Comparison of ENCODE assay signal across 27 cellular contexts in genomic region chr1:59766463-59766862, GRCh38. TPM values are rescaled to one million over a fixed set of nuclear protein-coding genes. Genes with fewer than 3 reads are reported as not detected.
A peak's percentile ranks its signal among the peaks of the same experiment; 100 is the strongest.
DNase-seq lines count a peak whose midpoint lies in the region; ATAC-seq and TF ChIP-seq lines count a peak whose summit lies in the region.
"Had no signal": no experiment of that assay in that cellular context is flagged by ENCODE, and none has a peak within 500 bp of the region (broad histone marks: within the 10 kb centered on the region; RNA-seq: fewer than 3 reads in every experiment).

No MANE protein-coding gene starts in this region.

- no peak overlapping the region for H2BK120ac ChIP-seq in mesenchymal stem cell (ENCODE audit: low read depth, low read length)

- H3K4me1 ChIP-seq in adipocyte (ENCODE audit: control insufficient read depth, insufficient read depth, low read length): peaks cover 3% of the 10 kb centered on the region
- H3K4me1 ChIP-seq in mesenchymal stem cell (ENCODE audit: control insufficient read depth, insufficient read depth, low read depth, low read length): peaks cover 4% of the 10 kb centered on the region
- peaks cover 19% of the 10 kb centered on the region for H3K4me1 ChIP-seq in vagina
- no peaks in the 10 kb centered on the region for H3K4me1 ChIP-seq in CD8-positive, alpha-beta T cell (ENCODE audit: insufficient read depth, low read length)
- H3K4me1 ChIP-seq: colonic mucosa, upper lobe of left lung had no signal

- H3K4me3 Mint-ChIP-seq in CD8-positive, alpha-beta T cell: no peak overlapping the region
- H3K4me3 Mint-ChIP-seq: activated CD4-positive, alpha-beta T cell treated with anti-CD3 and anti-CD28 coated beads for 36 hours; activated T-cell treated with anti-CD3 and anti-CD28 coated beads, Interleukin-2, amount 50 U/mL, for 4 hours; effector memory CD8-positive, alpha-beta T cell; T-helper 1 cell treated with Interleukin-12 subunit alpha and Interleukin-12 subunit beta and Interleukin-4 antibody, amounts not matched to agents 30 μg/mL and 1 μg/mL, for 36 hours had no signal

- H3K9ac ChIP-seq in adipocyte (ENCODE audit: low read length) (no peak overlapping the region), mesenchymal stem cell (ENCODE audit: low read length) (peak overlapping the region; percentile 24)
- H3K9ac ChIP-seq: BLaER1 had no signal

- H3K9me3 Mint-ChIP-seq in CD8-positive, alpha-beta T cell: no peaks in the 10 kb centered on the region
- H3K9me3 Mint-ChIP-seq: activated T-cell treated with anti-CD3 and anti-CD28 coated beads, Interleukin-2, amount 50 U/mL, for 4 hours; effector memory CD8-positive, alpha-beta T cell; T-helper 1 cell treated with Interleukin-12 subunit alpha and Interleukin-12 subunit beta and Interleukin-4 antibody, amounts not matched to agents 30 μg/mL and 1 μg/mL, for 36 hours had no signal

- H3K27ac ChIP-seq in mesenchymal stem cell (ENCODE audit: low read length, poor library complexity, severe bottlenecking): no peak overlapping the region
- no peak overlapping the region for H3K27ac ChIP-seq in vagina
- H3K27ac ChIP-seq in CD8-positive, alpha-beta T cell (ENCODE audit: low read depth, low read length): no peak overlapping the region
- H3K27ac ChIP-seq: BLaER1, colonic mucosa, PC-9, upper lobe of left lung had no signal

- DNase-seq in NCI-H510A treated with DMSO at 0.1 percent for 48 hours (lab: John Stamatoyannopoulos, UW): peak; percentile 25
- no peak for DNase-seq in NCI-H510A (lab: John Stamatoyannopoulos, UW)
- peak; percentile 26 for DNase-seq in adipocyte (ENCODE audit: low read depth)
- no peak for DNase-seq in mesenchymal stem cell
- DNase-seq in vagina (ENCODE audit: extremely low spot score in 2 of 2): no peak
- no peak for DNase-seq in superior temporal gyrus (ENCODE audit: extremely low spot score)
- DNase-seq in CD8-positive, alpha-beta T cell: no peak
- no peak for DNase-seq in SIG-M5 (lab: John Stamatoyannopoulos, UW)
- DNase-seq: activated CD4-positive, alpha-beta T cell treated with anti-CD3 and anti-CD28 coated beads for 36 hours; activated naive CD4-positive, alpha-beta T cell; activated T-cell treated with anti-CD3 and anti-CD28 coated beads, Interleukin-2, amount 50 U/mL, for 4 hours; amniotic stem cell; Calu3; colonic mucosa; effector memory CD8-positive, alpha-beta T cell; islet precursor cell; KG1; NCI-H1436 treated with DMSO at 0.1 percent for 48 hours; NCI-H2227 treated with DMSO at 0.1 percent for 48 hours; PC-9; SHP77; upper lobe of left lung had no signal

- no peak overlapping the region for H3K4me2 ChIP-seq in mesenchymal stem cell (ENCODE audit: low read length, poor library complexity, severe bottlenecking)
- H3K4me2 ChIP-seq: BLaER1, PC-9 had no signal

- no peak overlapping the region for H4K8ac ChIP-seq in mesenchymal stem cell (ENCODE audit: low read length)

- no peak overlapping the region for H2BK12ac ChIP-seq in mesenchymal stem cell (ENCODE audit: low read length in 2 of 2)

- intact Hi-C loops in vagina (cut with DNase I): no loop called here
- intact Hi-C loops in CD8-positive, alpha-beta T cell (cut with DNase I, micrococcal nuclease): no loop called here

- H3K27me3 ChIP-seq in adipocyte (replicated peaks; ENCODE audit: control insufficient read depth, insufficient read depth, low read length) (no peaks in the 10 kb centered on the region), mesenchymal stem cell (ENCODE audit: control insufficient read depth in 1 of 2, insufficient read depth in 1 of 2, low read length in 2 of 2) (no peaks in the 10 kb centered on the region), vagina (no peaks in the 10 kb centered on the region)
- H3K27me3 ChIP-seq in CD8-positive, alpha-beta T cell (ENCODE audit: insufficient read depth, low read length): no peaks in the 10 kb centered on the region
- H3K27me3 ChIP-seq: BLaER1, colonic mucosa, upper lobe of left lung had no signal

- no peak for TF ChIP-seq CTCF in vagina (IDR thresholded peaks at IDR 0.05)
- TF ChIP-seq CTCF in CD8-positive, alpha-beta T cell (IDR thresholded peaks at IDR 0.05): no peak

- WGBS in mesenchymal stem cell: 78% methylated on average over 6 of the region's 7 CpGs

- peaks cover under 1% of the 10 kb centered on the region for H3K27me3 Mint-ChIP-seq in CD8-positive, alpha-beta T cell (ENCODE audit: low read depth)
- H3K27me3 Mint-ChIP-seq: activated CD4-positive, alpha-beta T cell treated with anti-CD3 and anti-CD28 coated beads for 36 hours; effector memory CD8-positive, alpha-beta T cell; progenitor cell of endocrine pancreas had no signal

- H3K9me3 ChIP-seq in adipocyte (ENCODE audit: control insufficient read depth, low read length) (no peaks in the 10 kb centered on the region), mesenchymal stem cell (ENCODE audit: control insufficient read depth, low read length) (no peaks in the 10 kb centered on the region), vagina (no peaks in the 10 kb centered on the region)
- no peaks in the 10 kb centered on the region for H3K9me3 ChIP-seq in CD8-positive, alpha-beta T cell (ENCODE audit: low read length)
- H3K9me3 ChIP-seq: BLaER1, colonic mucosa, upper lobe of left lung had no signal

- no peak overlapping the region for H3K18ac ChIP-seq in mesenchymal stem cell (ENCODE audit: low read depth in 1 of 2, low read length in 2 of 2)

- no peak overlapping the region for H2BK15ac ChIP-seq in mesenchymal stem cell (ENCODE audit: low read depth, poor library complexity, severe bottlenecking)

- POLR2A ChIA-PET in CD8-positive, alpha-beta T cell (lab: Charles Lee): no interaction called here

- H2AK5ac ChIP-seq in mesenchymal stem cell (ENCODE audit: low read length, severe bottlenecking): no peak overlapping the region

- H3K79me1 ChIP-seq in mesenchymal stem cell (replicated peaks; ENCODE audit: low read length, poor library complexity, severe bottlenecking): no peaks in the 10 kb centered on the region

- H3K36me3 ChIP-seq in adipocyte (ENCODE audit: control insufficient read depth, insufficient read depth, low read length, severe bottlenecking) (no peaks in the 10 kb centered on the region), mesenchymal stem cell (ENCODE audit: control insufficient read depth in 1 of 2, insufficient read depth in 2 of 2, low read depth in 1 of 2, low read length in 2 of 2) (no peaks in the 10 kb centered on the region), vagina (no peaks in the 10 kb centered on the region)
- H3K36me3 ChIP-seq in CD8-positive, alpha-beta T cell (ENCODE audit: insufficient read depth, low read length): no peaks in the 10 kb centered on the region
- H3K36me3 ChIP-seq: BLaER1, colonic mucosa, upper lobe of left lung had no signal

- ATAC-seq in CD8-positive, alpha-beta T cell: no peak
- ATAC-seq: activated CD4-positive, alpha-beta T cell treated with anti-CD3 and anti-CD28 coated beads for 36 hours; activated T-cell treated with anti-CD3 and anti-CD28 coated beads, Interleukin-2, amount 50 U/mL, for 4 hours; effector memory CD8-positive, alpha-beta T cell; esophagus mucosa had no signal

- no peak overlapping the region for H3K4ac ChIP-seq in mesenchymal stem cell (ENCODE audit: low read depth in 1 of 2, low read length in 2 of 2)

- peaks cover 3% of the 10 kb centered on the region for H3K36me3 Mint-ChIP-seq in CD8-positive, alpha-beta T cell

- no peak overlapping the region for H3K27ac Mint-ChIP-seq in CD8-positive, alpha-beta T cell
- H3K27ac Mint-ChIP-seq: activated CD4-positive, alpha-beta T cell treated with anti-CD3 and anti-CD28 coated beads for 36 hours; effector memory CD8-positive, alpha-beta T cell; progenitor cell of endocrine pancreas; T-helper 1 cell treated with Interleukin-12 subunit alpha and Interleukin-12 subunit beta and Interleukin-4 antibody, amounts not matched to agents 30 μg/mL and 1 μg/mL, for 36 hours had no signal

- H2BK5ac ChIP-seq in mesenchymal stem cell (ENCODE audit: low read depth, low read length, poor library complexity, severe bottlenecking): no peak overlapping the region

- H3K4me1 Mint-ChIP-seq in CD8-positive, alpha-beta T cell (ENCODE audit: low read depth): no peaks in the 10 kb centered on the region
- H3K4me1 Mint-ChIP-seq: activated CD4-positive, alpha-beta T cell treated with anti-CD3 and anti-CD28 coated beads for 36 hours had no signal

- H3K14ac ChIP-seq in mesenchymal stem cell (ENCODE audit: low read length in 2 of 2): no peak overlapping the region

- TF ChIP-seq POLR2A in vagina (IDR thresholded peaks at IDR 0.05): no peak

- no peak overlapping the region for H3K23ac ChIP-seq in mesenchymal stem cell (ENCODE audit: low read length in 2 of 2)

- no peak overlapping the region for H2AFZ ChIP-seq in mesenchymal stem cell (ENCODE audit: low read depth, low read length)
- H2AFZ ChIP-seq: PC-9 had no signal

- no peak overlapping the region for H4K91ac ChIP-seq in mesenchymal stem cell (ENCODE audit: low read length)

- H3K4me3 ChIP-seq in adipocyte (ENCODE audit: low read length): no peak overlapping the region
- no peak overlapping the region for H3K4me3 ChIP-seq in mesenchymal stem cell (ENCODE audit: insufficient read depth in 1 of 2, low read depth in 1 of 2, low read length in 2 of 2)
- no peak overlapping the region for H3K4me3 ChIP-seq in vagina
- H3K4me3 ChIP-seq in CD8-positive, alpha-beta T cell (ENCODE audit: low read depth, low read length): no peak overlapping the region
- H3K4me3 ChIP-seq: BLaER1, colonic mucosa, PC-9, upper lobe of left lung had no signal

- CTCF ChIA-PET in CD8-positive, alpha-beta T cell (lab: Charles Lee): interaction anchor here (1.1 kb wide), 1 partner anchor 68 kb away, joined by 6 read pairs; no protein-coding TSS in a partner anchor

RNA-seq across cellular contexts. Expression of gene HOOK1, which starts 48.3 kb away (rescaled TPM):
- not detected for polyA plus RNA-seq in mesenchymal stem cell (2013, experiment 1 of 2)
- polyA plus RNA-seq in mesenchymal stem cell (2013, experiment 2 of 2): not detected
- 24.6 TPM for total RNA-seq in vagina
- total RNA-seq in CD8-positive, alpha-beta T cell: 10 to 100 TPM; 14.4 to 20.9 TPM
- total RNA-seq: HT1080 had no signal

Comparison
In these comparisons a context has a peak if more than half of its experiments do, and no peak if none do; other contexts are left out.
1. DNase-seq: peak in NCI-H510A treated with DMSO at 0.1 percent for 48 hours (single experiment) and adipocyte (single experiment); none in NCI-H510A (single experiment), mesenchymal stem cell (single experiment), vagina (0 of 2), superior temporal gyrus (single experiment), CD8-positive, alpha-beta T cell (0 of 7) and SIG-M5 (single experiment).